ENCODE assay signal across 9 cellular contexts in the genomic region with DNA sequence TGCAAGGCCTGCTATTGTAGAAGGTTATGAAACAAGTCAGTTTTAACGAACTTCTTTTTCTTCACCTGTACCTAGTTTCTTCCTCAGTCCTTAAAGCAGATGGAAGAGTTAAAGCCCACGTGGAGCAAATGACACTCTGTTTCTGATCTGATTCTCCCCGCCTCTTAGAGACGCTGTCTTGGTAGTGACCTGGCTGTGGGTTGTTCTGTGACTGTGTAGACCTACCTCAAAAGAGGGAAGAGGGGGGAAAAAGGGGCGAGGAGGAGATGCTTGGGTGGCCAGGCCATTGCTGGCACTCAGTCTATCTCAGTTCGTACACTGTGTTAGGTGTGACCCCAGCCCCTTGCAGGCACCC. TPM values are rescaled to one million over a fixed set of nuclear protein-coding genes. Genes with fewer than 3 reads are reported as not detected.
A peak's percentile ranks its signal among the peaks of the same experiment; 100 is the strongest.
DNase-seq lines count a peak whose midpoint lies in the region; ATAC-seq and TF ChIP-seq lines count a peak whose summit lies in the region.
"Had no signal": no experiment of that assay in that cellular context is flagged by ENCODE, and none has a peak within 500 bp of the region (broad histone marks: within the 10 kb centered on the region; RNA-seq: fewer than 3 reads in every experiment).

No MANE protein-coding gene starts in this region.

- peak overlapping the region in 1 of 5 donors; percentile 20 for H3K27ac ChIP-seq in stomach

- no peak for TF ChIP-seq EP300 in stomach (IDR thresholded peaks at IDR 0.05)

- peaks cover 46% of the 10 kb centered on the region for H3K27me3 Mint-ChIP-seq in activated naive CD4-positive, alpha-beta T cell treated with anti-CD3 and anti-CD28 coated beads, Interleukin-2, amount 10 ng/mL, durations not matched to agents 7 days and 5 days
- H3K27me3 Mint-ChIP-seq in activated naive CD8-positive, alpha-beta T cell treated with anti-CD3 and anti-CD28 coated beads, Interleukin-2, amount 50 U/mL, for 24 hours, result peaks cover 40% of the 10 kb centered on the region

- H3K4me1 Mint-ChIP-seq in activated naive CD4-positive, alpha-beta T cell treated with anti-CD3 and anti-CD28 coated beads, Interleukin-2, amount 10 ng/mL, durations not matched to agents 7 days and 5 days, result peaks cover 7% of the 10 kb centered on the region
- H3K4me1 Mint-ChIP-seq in activated naive CD8-positive, alpha-beta T cell treated with anti-CD3 and anti-CD28 coated beads, Interleukin-2, amount 50 U/mL, for 24 hours, result peaks cover 9% of the 10 kb centered on the region

- no peaks in the 10 kb centered on the region for H3K36me3 ChIP-seq in kidney epithelial cell (ENCODE audit: control insufficient read depth, insufficient read depth, low read length)
- no peaks in the 10 kb centered on the region for H3K36me3 ChIP-seq in stomach

- no peak for TF ChIP-seq POLR2A in stomach (IDR thresholded peaks at IDR 0.05)

- 55 to 64% (median 57%) methylated on average over 5 to 6 of the region's 6 CpGs for WGBS in stomach, 5 donors

- no peak for DNase-seq in activated naive CD4-positive, alpha-beta T cell treated with anti-CD3 and anti-CD28 coated beads, Interleukin-2, amount 10 ng/mL, durations not matched to agents 7 days and 5 days
- no peak for DNase-seq in activated naive CD4-positive, alpha-beta T cell treated with anti-CD3 and anti-CD28 coated beads, Interleukin-2, amount 50 U/mL, for 72 hours (ENCODE audit: low spot score in 2 of 2)
- DNase-seq in activated naive CD8-positive, alpha-beta T cell treated with anti-CD3 and anti-CD28 coated beads, Interleukin-2, amount 50 U/mL, for 24 hours, result no peak
- DNase-seq in kidney epithelial cell (ENCODE audit: low read depth) (no peak), stomach (no peak)
- no peak for DNase-seq in effector CD4-positive, alpha-beta T cell
- DNase-seq: PC-3 had no signal

- CTCF ChIA-PET in activated naive CD4-positive, alpha-beta T cell treated with anti-CD3 and anti-CD28 coated beads, Interleukin-2, amount 10 ng/mL, durations not matched to agents 7 days and 5 days (lab: Charles Lee), result no interaction called here

- H3K4me3 ChIP-seq in kidney epithelial cell (ENCODE audit: low read depth, low read length) (peak overlapping the region; percentile 40), stomach (peak overlapping the region; percentile 38 to 50 (median 45))

- peak overlapping the region; percentile 40 for H3K4me3 Mint-ChIP-seq in activated naive CD4-positive, alpha-beta T cell treated with anti-CD3 and anti-CD28 coated beads, Interleukin-2, amount 10 ng/mL, durations not matched to agents 7 days and 5 days
- peak overlapping the region; percentile 38 for H3K4me3 Mint-ChIP-seq in activated naive CD8-positive, alpha-beta T cell treated with anti-CD3 and anti-CD28 coated beads, Interleukin-2, amount 50 U/mL, for 24 hours

- H3K9me3 Mint-ChIP-seq in activated naive CD4-positive, alpha-beta T cell treated with anti-CD3 and anti-CD28 coated beads, Interleukin-2, amount 10 ng/mL, durations not matched to agents 7 days and 5 days, result no peaks in the 10 kb centered on the region
- no peaks in the 10 kb centered on the region for H3K9me3 Mint-ChIP-seq in activated naive CD4-positive, alpha-beta T cell treated with anti-CD3 and anti-CD28 coated beads, Interleukin-2, amount 50 U/mL, for 72 hours
- no peaks in the 10 kb centered on the region for H3K9me3 Mint-ChIP-seq in activated naive CD8-positive, alpha-beta T cell treated with anti-CD3 and anti-CD28 coated beads, Interleukin-2, amount 50 U/mL, for 24 hours

- no peak overlapping the region for H3K27ac Mint-ChIP-seq in activated naive CD4-positive, alpha-beta T cell treated with anti-CD3 and anti-CD28 coated beads, Interleukin-2, amount 10 ng/mL, durations not matched to agents 7 days and 5 days
- no peak overlapping the region for H3K27ac Mint-ChIP-seq in activated naive CD4-positive, alpha-beta T cell treated with anti-CD3 and anti-CD28 coated beads, Interleukin-2, amount 50 U/mL, for 72 hours
- no peak overlapping the region for H3K27ac Mint-ChIP-seq in activated naive CD8-positive, alpha-beta T cell treated with anti-CD3 and anti-CD28 coated beads, Interleukin-2, amount 50 U/mL, for 24 hours

- no peak for TF ChIP-seq CTCF in kidney epithelial cell (IDR thresholded peaks at IDR 0.05; ENCODE audit: insufficient read depth, low read length, poor library complexity, severe bottlenecking)
- TF ChIP-seq CTCF in stomach (IDR thresholded peaks at IDR 0.05), result no peak

- intact Hi-C loops in stomach (cut with DNase I; ENCODE audit: low total_unique reads), result no loop called here

- H3K36me3 Mint-ChIP-seq in activated naive CD4-positive, alpha-beta T cell treated with anti-CD3 and anti-CD28 coated beads, Interleukin-2, amount 10 ng/mL, durations not matched to agents 7 days and 5 days, result no peaks in the 10 kb centered on the region
- peaks cover 0 to 4% of the 10 kb centered on the region in 2 donors for H3K36me3 Mint-ChIP-seq in activated naive CD4-positive, alpha-beta T cell treated with anti-CD3 and anti-CD28 coated beads, Interleukin-2, amount 50 U/mL, for 72 hours
- no peaks in the 10 kb centered on the region for H3K36me3 Mint-ChIP-seq in activated naive CD8-positive, alpha-beta T cell treated with anti-CD3 and anti-CD28 coated beads, Interleukin-2, amount 50 U/mL, for 24 hours (ENCODE audit: low read depth)

- H3K27me3 ChIP-seq in kidney epithelial cell (ENCODE audit: control insufficient read depth, insufficient read depth, low read length), result peaks cover 16% of the 10 kb centered on the region
- peaks cover 0 to 39% (median 13%) of the 10 kb centered on the region in 3 donors for H3K27me3 ChIP-seq in stomach

- no peaks in the 10 kb centered on the region for H3K9me3 ChIP-seq in stomach

- H3K4me1 ChIP-seq in stomach, result peaks cover 6 to 20% (median 13%) of the 10 kb centered on the region in 4 donors

- ATAC-seq in activated naive CD4-positive, alpha-beta T cell treated with anti-CD3 and anti-CD28 coated beads, Interleukin-2, amount 50 U/mL, for 72 hours, result no peak
- ATAC-seq in activated naive CD8-positive, alpha-beta T cell treated with anti-CD3 and anti-CD28 coated beads, Interleukin-2, amount 50 U/mL, for 24 hours, result no peak
- ATAC-seq in GM18511 (IDR thresholded peaks at IDR 0.05; ENCODE audit: unreplicated experiment) (no peak), HG02938 (IDR thresholded peaks at IDR 0.05; ENCODE audit: unreplicated experiment) (no peak)
- ATAC-seq: PC-3 had no signal

RNA-seq across cellular contexts. Expression of a gene that starts 0.6 kb away (rescaled TPM):
- under 1 TPM in 1 of 2 donors, not detected in 1; 0.11 TPM for total RNA-seq in activated naive CD4-positive, alpha-beta T cell treated with anti-CD3 and anti-CD28 coated beads, Interleukin-2, amount 50 U/mL, for 72 hours
- total RNA-seq in kidney epithelial cell (0.08 TPM in 1 of 2 replicates, not detected in the other), stomach (1 to 10 TPM in 1 of 5 donors, under 1 TPM in 1, not detected in 3; 0.55 to 4.1 TPM)
- polyA plus RNA-seq in stomach, result 1 to 10 TPM; 1.5 to 2.0 (median 1.8) TPM
- total RNA-seq: PC-3 had no signal

RNA-seq across cellular contexts. Expression of a gene that starts 57.8 kb away (rescaled TPM):
- total RNA-seq in activated naive CD4-positive, alpha-beta T cell treated with anti-CD3 and anti-CD28 coated beads, Interleukin-2, amount 50 U/mL, for 72 hours, result 10 to 100 TPM; 19.1 to 30.5 TPM
- 1.9 and 2.0 TPM in 2 replicates for total RNA-seq in kidney epithelial cell
- 1 to 10 TPM in 2 of 5 donors, not detected in 3; 2.9 to 4.1 TPM for total RNA-seq in stomach
- polyA plus RNA-seq in stomach, result 1 to 10 TPM in 1 of 3 donors, under 1 TPM in 2; 0.75 to 2.1 (median 0.92) TPM
